18 cellular contexts compared by ENCODE assay signal in genomic region chr20:11035211-11035610, GRCh38.
DNase-seq lines count a peak whose midpoint lies in the region; ATAC-seq, FAIRE-seq and TF ChIP-seq lines count a peak whose summit lies in the region.
"Had no signal": no experiment of that assay in that cellular context is flagged by ENCODE, and none has a peak within 500 bp of the region (broad histone marks: within the 10 kb centered on the region; RNA-seq: fewer than 3 reads in every experiment).

No MANE protein-coding gene starts in this region.

- H3K36me3 ChIP-seq in right atrium auricular region (no peaks in the 10 kb centered on the region), ascending aorta (no peaks in the 10 kb centered on the region), endothelial cell of umbilical vein (ENCODE audit: control insufficient read depth in 2 of 2, extremely low read depth in 1 of 2, insufficient read depth in 2 of 2, low read length in 2 of 2) (no peaks in the 10 kb centered on the region), aorta (ENCODE audit: control insufficient read depth in 1 of 2, insufficient read depth in 2 of 2, low read length in 1 of 2) (peaks cover 0 to 2% of the 10 kb centered on the region in 2 donors), esophagus muscularis mucosa (no peaks in the 10 kb centered on the region)
- H3K36me3 ChIP-seq: SJSA1 had no signal

- no peaks in the 10 kb centered on the region for H3K27me3 ChIP-seq in right atrium auricular region
- H3K27me3 ChIP-seq in ascending aorta: no peaks in the 10 kb centered on the region
- H3K27me3 ChIP-seq in endothelial cell of umbilical vein (ENCODE audit: control insufficient read depth in 2 of 2, insufficient read depth in 2 of 2, low read length in 2 of 2): no peaks in the 10 kb centered on the region
- H3K27me3 ChIP-seq in aorta (ENCODE audit: control insufficient read depth in 1 of 2, insufficient read depth in 2 of 2, low read length in 1 of 2): no peaks in the 10 kb centered on the region
- H3K27me3 ChIP-seq in esophagus muscularis mucosa: no peaks in the 10 kb centered on the region
- H3K27me3 ChIP-seq: SJSA1 had no signal

- peak; percentile 9 for DNase-seq in Right ventricle myocardium inferior (ENCODE audit: missing footprints)
- no peak for DNase-seq in right atrium auricular region (ENCODE audit: low spot score)
- DNase-seq in ascending aorta (ENCODE audit: low spot score in 2 of 2): peak in 1 of 2 donors; percentile 66
- peak; percentile 13 for DNase-seq in endothelial cell of umbilical vein (ENCODE audit: low read depth, low spot score)
- DNase-seq in aorta: peak; percentile 66 to 70
- DNase-seq in esophagus muscularis mucosa (ENCODE audit: extremely low spot score): no peak
- no peak for DNase-seq in stimulated activated CD8-positive, alpha-beta memory T cell treated with anti-CD3 and anti-CD28 coated beads, Interleukin-4, amount 100 ng/mL, for 48 hours
- no peak for DNase-seq in posterior cingulate gyrus
- DNase-seq: 8988T, DMS79 treated with DMSO at 0.1 percent for 48 hours, GF-D8, MV-4-11, NCI-H1694 treated with DMSO at 0.1 percent for 48 hours, NCI-H524, PC-9 had no signal

- TF ChIP-seq EP300 in esophagus muscularis mucosa (IDR thresholded peaks at IDR 0.05): no peak

- no peak overlapping the region for H3K4me2 ChIP-seq in endothelial cell of umbilical vein (ENCODE audit: insufficient read depth, low read length)
- H3K4me2 ChIP-seq: PC-9 had no signal

- 5 to 6% methylated on average over 3 of the region's 3 CpGs for WGBS in aorta, 2 donors
- 51% methylated on average over 3 of the region's 3 CpGs for WGBS in esophagus muscularis mucosa

- dilution Hi-C loops in endothelial cell of umbilical vein (cut with MboI; ENCODE audit: extremely low pct_ligation_motif_present, low sequenced_read_pairs): no loop called here

- H2AFZ ChIP-seq in endothelial cell of umbilical vein (ENCODE audit: low read depth, low read length): peak overlapping the region; percentile 39
- H2AFZ ChIP-seq: PC-9 had no signal

- H3K4me3 ChIP-seq in right atrium auricular region: no peak overlapping the region
- H3K4me3 ChIP-seq in ascending aorta: no peak overlapping the region
- H3K4me3 ChIP-seq in endothelial cell of umbilical vein (replicated peaks in 1 of 3; ENCODE audit: insufficient read depth in 1 of 3, low read depth in 1 of 3, low read length in 3 of 3): no peak overlapping the region
- H3K4me3 ChIP-seq in aorta (ENCODE audit: low read length in 2 of 2): no peak overlapping the region
- H3K4me3 ChIP-seq in esophagus muscularis mucosa: no peak overlapping the region
- H3K4me3 ChIP-seq: K562, PC-9, SJSA1 had no signal

- H3K4me1 ChIP-seq in right atrium auricular region: no peaks in the 10 kb centered on the region
- H3K4me1 ChIP-seq in ascending aorta: peaks cover 2 to 6% of the 10 kb centered on the region in 2 donors
- H3K4me1 ChIP-seq in endothelial cell of umbilical vein (ENCODE audit: control insufficient read depth, extremely low read depth, insufficient read depth, low read length): no peaks in the 10 kb centered on the region
- no peaks in the 10 kb centered on the region for H3K4me1 ChIP-seq in aorta (ENCODE audit: control insufficient read depth in 1 of 2, insufficient read depth in 2 of 2, low read length in 2 of 2)
- no peaks in the 10 kb centered on the region for H3K4me1 ChIP-seq in esophagus muscularis mucosa
- H3K4me1 ChIP-seq: SJSA1 had no signal

- intact Hi-C loops in Right ventricle myocardium inferior (cut with DNase I) (no loop called here), ascending aorta (cut with DNase I) (no loop called here), endothelial cell of umbilical vein (cut with micrococcal nuclease) (no loop called here), aorta (cut with DNase I) (no loop called here), esophagus muscularis mucosa (cut with DNase I) (no loop called here), posterior cingulate gyrus (cut with DNase I) (no loop called here)

- ATAC-seq in Right ventricle myocardium inferior: no peak
- no peak for ATAC-seq in aorta (ENCODE audit: low FRiP score)
- ATAC-seq: K562 had no signal

- no peak overlapping the region for H3K27ac ChIP-seq in right atrium auricular region
- peak overlapping the region; percentile 41 to 74 for H3K27ac ChIP-seq in ascending aorta
- H3K27ac ChIP-seq in endothelial cell of umbilical vein (ENCODE audit: insufficient read depth, low read depth, low read length): no peak overlapping the region
- H3K27ac ChIP-seq in aorta (ENCODE audit: low read depth in 1 of 2, low read length in 2 of 2): peak overlapping the region in 1 of 2 donors; percentile 23
- H3K27ac ChIP-seq in esophagus muscularis mucosa (replicated peaks in 1 of 4): no peak overlapping the region
- H3K27ac ChIP-seq: PC-9, SJSA1 had no signal

- H3K79me2 ChIP-seq in endothelial cell of umbilical vein (ENCODE audit: control insufficient read depth, insufficient read depth, low read length): no peaks in the 10 kb centered on the region

- no peak overlapping the region for H3K9ac ChIP-seq in endothelial cell of umbilical vein (replicated peaks; ENCODE audit: extremely low read depth, insufficient read depth, low read length)

- no peaks in the 10 kb centered on the region for H4K20me1 ChIP-seq in endothelial cell of umbilical vein (replicated peaks; ENCODE audit: control insufficient read depth, extremely low read depth, insufficient read depth, low read length)

- POLR2A ChIA-PET in endothelial cell of umbilical vein (lab: Charles Lee): no interaction called here

- TF ChIP-seq POLR2A in endothelial cell of umbilical vein (IDR thresholded peaks at IDR 0.05; ENCODE audit: low read depth, low read length) (no peak), esophagus muscularis mucosa (IDR thresholded peaks at IDR 0.05; ENCODE audit: low read depth) (no peak)

- CTCF ChIA-PET in endothelial cell of umbilical vein (lab: Charles Lee): no interaction called here

- no TSS peak for BruUV-seq in endothelial cell of umbilical vein (replicated peaks; lab: Mats Ljungman, UMichigan)

- TF ChIP-seq CTCF in right atrium auricular region (IDR thresholded peaks at IDR 0.05): no peak
- TF ChIP-seq CTCF in ascending aorta (IDR thresholded peaks at IDR 0.05): no peak
- no peak for TF ChIP-seq CTCF in endothelial cell of umbilical vein (IDR thresholded peaks at IDR 0.05; ENCODE audit: extremely low read depth in 1 of 2, insufficient read depth in 1 of 2, low read depth in 1 of 2, low read length in 2 of 2)
- TF ChIP-seq CTCF in esophagus muscularis mucosa (IDR thresholded peaks at IDR 0.05): no peak

- H3K9me1 ChIP-seq in endothelial cell of umbilical vein (replicated peaks; ENCODE audit: control insufficient read depth, extremely low read depth, insufficient read depth, low read length): no peaks in the 10 kb centered on the region

- FAIRE-seq in endothelial cell of umbilical vein (lab: Jason Lieb, UNC): peak; percentile 33
- FAIRE-seq: H1, K562 had no signal

- no peaks in the 10 kb centered on the region for H3K9me3 ChIP-seq in right atrium auricular region
- no peaks in the 10 kb centered on the region for H3K9me3 ChIP-seq in ascending aorta
- H3K9me3 ChIP-seq in endothelial cell of umbilical vein (replicated peaks; ENCODE audit: control insufficient read depth, insufficient read depth, low read length): no peaks in the 10 kb centered on the region
- no peaks in the 10 kb centered on the region for H3K9me3 ChIP-seq in aorta (ENCODE audit: control insufficient read depth, low read length)
- H3K9me3 ChIP-seq in esophagus muscularis mucosa: peaks cover 0 to 5% (median 0%) of the 10 kb centered on the region in 4 donors
- H3K9me3 ChIP-seq: SJSA1 had no signal

TF ChIP-seq in endothelial cell of umbilical vein, 7 proteins besides CTCF, POLR2A, EP300 and RAD21:
- no peak for TF ChIP-seq POLR2AphosphoS5 (IDR thresholded peaks at IDR 0.05; ENCODE audit: insufficient read depth, low read depth, low read length)

Comparison
In these comparisons a context has a peak if more than half of its experiments do, and no peak if none do; other contexts are left out.
1. DNase-seq: peak in Right ventricle myocardium inferior (single experiment), endothelial cell of umbilical vein (single experiment) and aorta (2 of 2); none in right atrium auricular region (single experiment), esophagus muscularis mucosa (single experiment), stimulated activated CD8-positive, alpha-beta memory T cell treated with anti-CD3 and anti-CD28 coated beads, Interleukin-4, amount 100 ng/mL, for 48 hours (single experiment) and posterior cingulate gyrus (0 of 10).
2. H3K27ac ChIP-seq: peak in ascending aorta (2 of 2); none in right atrium auricular region (0 of 2), endothelial cell of umbilical vein (single experiment) and esophagus muscularis mucosa (0 of 4).